ENCODE assay signal across 9 cellular contexts in genomic region chr1:246959944-246960693, GRCh38. TPM values are rescaled to one million over a fixed set of nuclear protein-coding genes. Genes with fewer than 3 reads are reported as not detected.
A peak's percentile ranks its signal among the peaks of the same experiment; 100 is the strongest.
DNase-seq lines count a peak whose midpoint lies in the region; ATAC-seq and TF ChIP-seq lines count a peak whose summit lies in the region.
"Had no signal": no experiment of that assay in that cellular context is flagged by ENCODE, and none has a peak within 500 bp of the region (broad histone marks: within the 10 kb centered on the region; RNA-seq: fewer than 3 reads in every experiment).

No MANE protein-coding gene starts in this region.

- intact Hi-C loops in Right ventricle myocardium superior (cut with DNase I) = no loop called here
- intact Hi-C loops in cardiac septum (cut with DNase I) = no loop called here

- in situ Hi-C loops in GM23248 (cut with MboI) = no loop called here

- H2AFZ ChIP-seq in GM23248 = no peak overlapping the region

- TF ChIP-seq CTCF in NB4 (IDR thresholded peaks at IDR 0.05; ENCODE audit: low read depth, low read length) (peak; percentile 21), fibroblast of pulmonary artery (IDR thresholded peaks at IDR 0.05; ENCODE audit: low read length, missing control alignments) (no peak)

- WGBS in GM23248 (ENCODE audit: low coverage in 1 of 2, low lambda C conversion rate in 2 of 2, missing lambda C conversion rate in 2 of 2), 2 experiments = 58 to 70% methylated on average over 1 of the region's 1 CpG

- no peak overlapping the region for H3K9ac ChIP-seq in GM23248

- H3K79me2 ChIP-seq in GM23248 (ENCODE audit: insufficient read depth) = no peaks in the 10 kb centered on the region

- H3K27ac ChIP-seq in GM23248 = no peak overlapping the region

- H3K9me3 ChIP-seq in GM23248 (ENCODE audit: low read depth) = no peaks in the 10 kb centered on the region

- peak; percentile 75 for ATAC-seq in Right ventricle myocardium superior (ENCODE audit: poor library complexity)
- ATAC-seq in HG02571 (IDR thresholded peaks at IDR 0.05; ENCODE audit: unreplicated experiment) = no peak

- no peaks in the 10 kb centered on the region for H3K36me3 ChIP-seq in GM23248 (ENCODE audit: low read depth)

- H3K4me3 ChIP-seq in NB4 (ENCODE audit: low read depth, low read length) (no peak overlapping the region), fibroblast of pulmonary artery (replicated peaks; ENCODE audit: low read depth, low read length) (no peak overlapping the region), GM23248 (no peak overlapping the region)

- no peak overlapping the region for H3K4me2 ChIP-seq in GM23248 (ENCODE audit: unreplicated experiment)

- no peaks in the 10 kb centered on the region for H3K27me3 ChIP-seq in GM23248 (replicated peaks; ENCODE audit: insufficient read depth)

- no peak for TF ChIP-seq POLR2A in NB4 (IDR thresholded peaks at IDR 0.05; ENCODE audit: extremely low read depth, insufficient read length)

- no peak for DNase-seq in Right ventricle myocardium superior
- no peak for DNase-seq in cardiac septum (ENCODE audit: low spot score)
- peak; percentile 82 for DNase-seq in NB4 (ENCODE audit: low read depth)
- DNase-seq in fibroblast of pulmonary artery (ENCODE audit: low read depth) = peak; percentile 34
- DNase-seq in GM23248 = no peak
- no peak for DNase-seq in iPS-NIHi7 (ENCODE audit: extremely low spot score)
- DNase-seq in GOT3 (lab: John Stamatoyannopoulos, UW) = no peak
- DNase-seq: activated T-cell treated with anti-CD3 and anti-CD28 coated beads, Interleukin-2, amount 50 U/mL, for 1 hour had no signal

- H4K20me1 ChIP-seq in GM23248 (ENCODE audit: insufficient read depth) = no peaks in the 10 kb centered on the region

- H3F3A ChIP-seq in GM23248 (ENCODE audit: insufficient read depth) = no peaks in the 10 kb centered on the region

- no peaks in the 10 kb centered on the region for H3K9me2 ChIP-seq in GM23248 (ENCODE audit: insufficient read depth)

- no peaks in the 10 kb centered on the region for H3K4me1 ChIP-seq in GM23248 (ENCODE audit: insufficient read depth)

RNA-seq across cellular contexts. Expression of gene AHCTF1, which starts 28.4 kb away (rescaled TPM):
- total RNA-seq in Right ventricle myocardium superior (19.7 TPM), cardiac septum (15.3 TPM)
- 19.5 and 22.4 TPM in 2 replicates for total RNA-seq in GM23248 (2014; rRNA removed; shearing (Covaris generic))
- 6.1 and 7.6 TPM in 2 replicates for polyA plus RNA-seq in GM23248 (2016; fragmentation: Nextera tagmentation; extraction: Ambion mirVana)

RNA-seq across cellular contexts. Expression of gene ZNF695, which starts 47.7 kb away (rescaled TPM):
- not detected for total RNA-seq in Right ventricle myocardium superior
- not detected for total RNA-seq in cardiac septum
- total RNA-seq in GM23248 (2014; rRNA removed; shearing (Covaris generic)) = 0.51 and 1.2 TPM in 2 replicates
- polyA plus RNA-seq in GM23248 (2016; fragmentation: Nextera tagmentation; extraction: Ambion mirVana) = 1.1 and 2.0 TPM in 2 replicates

Comparison
In these comparisons a context has a peak if more than half of its experiments do, and no peak if none do; other contexts are left out.
1. DNase-seq: peak in NB4 (single experiment) and fibroblast of pulmonary artery (single experiment); none in Right ventricle myocardium superior (single experiment), cardiac septum (single experiment), GM23248 (single experiment), iPS-NIHi7 (single experiment) and GOT3 (single experiment).